ENCODE assay signal across 8 cellular contexts in genomic region chr4:118280501-118281218, GRCh38.
DNase-seq lines count a peak whose midpoint lies in the region; ATAC-seq, FAIRE-seq and TF ChIP-seq lines count a peak whose summit lies in the region.

No MANE protein-coding gene starts in this region.

- H3K9me2 ChIP-seq in DOHH2 (replicated peaks; ENCODE audit: control insufficient read depth, low read length), result no peaks in the 10 kb centered on the region
- H3K9me2 ChIP-seq in OCI-LY1 (ENCODE audit: low read depth, low read length), result no peaks in the 10 kb centered on the region

- H3K27me3 Mint-ChIP-seq in activated naive CD8-positive, alpha-beta T cell treated with anti-CD3 and anti-CD28 coated beads, Interleukin-2, amount 10 ng/mL, durations not matched to agents 7 days and 5 days, result no peaks in the 10 kb centered on the region

- H3K9me3 Mint-ChIP-seq in activated naive CD8-positive, alpha-beta T cell treated with anti-CD3 and anti-CD28 coated beads, Interleukin-2, amount 10 ng/mL, durations not matched to agents 7 days and 5 days, result no peaks in the 10 kb centered on the region

- TF ChIP-seq POLR2A in gastrocnemius medialis (IDR thresholded peaks at IDR 0.05), result no peak

- no peaks in the 10 kb centered on the region; the same call in 1 of the 2 replicates for H3K27me3 ChIP-seq in DOHH2 (ENCODE audit: control insufficient read depth, low read length)
- no peaks in the 10 kb centered on the region for H3K27me3 ChIP-seq in OCI-LY1 (ENCODE audit: insufficient read depth, low read length)
- no peaks in the 10 kb centered on the region for H3K27me3 ChIP-seq in left ventricle myocardium inferior (ENCODE audit: low read depth)
- H3K27me3 ChIP-seq in gastrocnemius medialis, result no peaks in the 10 kb centered on the region

- peak overlapping the region; percentile 98 for H3K9ac ChIP-seq in OCI-LY1 (ENCODE audit: low read length)

- H3K4me1 Mint-ChIP-seq in activated naive CD8-positive, alpha-beta T cell treated with anti-CD3 and anti-CD28 coated beads, Interleukin-2, amount 10 ng/mL, durations not matched to agents 7 days and 5 days, result peaks cover 28% of the 10 kb centered on the region

- H3K4me3 ChIP-seq in DOHH2 (ENCODE audit: low read length), result peak overlapping the region; percentile 81
- peak overlapping the region; percentile 96 for H3K4me3 ChIP-seq in OCI-LY1 (ENCODE audit: low read depth, low read length, poor library complexity, severe bottlenecking)
- peak overlapping the region; percentile 74 for H3K4me3 ChIP-seq in left ventricle myocardium inferior
- peak overlapping the region in 1 of 4 donors; percentile 88 for H3K4me3 ChIP-seq in gastrocnemius medialis

- H3K27ac ChIP-seq in DOHH2 (ENCODE audit: low read depth, low read length) (peak overlapping the region; percentile 90), OCI-LY1 (ENCODE audit: low read depth, low read length, poor library complexity, severe bottlenecking) (peak overlapping the region; percentile 84), left ventricle myocardium inferior (replicated peaks) (no peak overlapping the region), gastrocnemius medialis (peak overlapping the region in 3 of 4 donors; percentile 17 to 97 (median 39))

- H3K4me1 ChIP-seq in DOHH2 (ENCODE audit: control insufficient read depth, low read length) (peaks cover 65% of the 10 kb centered on the region), OCI-LY1 (ENCODE audit: insufficient read depth, low read length, severe bottlenecking) (peaks cover 60% of the 10 kb centered on the region), left ventricle myocardium inferior (peaks cover 47% of the 10 kb centered on the region), gastrocnemius medialis (peaks cover 23 to 26% of the 10 kb centered on the region in 2 donors)

- intact Hi-C loops in left ventricle myocardium inferior (cut with micrococcal nuclease) (no loop called here), gastrocnemius medialis (cut with DNase I; ENCODE audit: low total_unique reads) (loop anchor here (1.0 kb wide), 1 partner anchor 73 kb away; the partner anchor contains the start of gene PRSS12)

- no peaks in the 10 kb centered on the region for H3K9me3 ChIP-seq in DOHH2 (ENCODE audit: control insufficient read depth, insufficient read depth, low read length)
- H3K9me3 ChIP-seq in OCI-LY1 (ENCODE audit: low read length), result no peaks in the 10 kb centered on the region
- H3K9me3 ChIP-seq in left ventricle myocardium inferior (replicated peaks), result no peaks in the 10 kb centered on the region
- H3K9me3 ChIP-seq in gastrocnemius medialis, result no peaks in the 10 kb centered on the region

- FAIRE-seq in HTR-8/SVneo (lab: Jason Lieb, UNC), result no peak

- no peak overlapping the region for H2AFZ ChIP-seq in OCI-LY1 (ENCODE audit: low read length)

- ATAC-seq in GM19452 (IDR thresholded peaks at IDR 0.05; ENCODE audit: unreplicated experiment), result peak; percentile 17
- no peak for ATAC-seq in activated naive CD8-positive, alpha-beta T cell treated with anti-CD3 and anti-CD28 coated beads, Interleukin-2, amount 10 ng/mL, durations not matched to agents 7 days and 5 days (ENCODE audit: low read depth)
- ATAC-seq in gastrocnemius medialis, result peak in 1 of 2 donors; percentile 26
- no peak for ATAC-seq in HG03108 (IDR thresholded peaks at IDR 0.05; ENCODE audit: unreplicated experiment)

- DNase-seq in HTR-8/SVneo (ENCODE audit: insufficient read length, low spot score) (peak; percentile 31), left ventricle myocardium inferior (no peak), gastrocnemius medialis (peak in 1 of 2 donors; percentile 27)
- no peak for DNase-seq in activated naive CD8-positive, alpha-beta T cell treated with anti-CD3 and anti-CD28 coated beads, Interleukin-2, amount 10 ng/mL, durations not matched to agents 7 days and 5 days

- 0 out of 2 replicates have a peak, but pooled peaks cover 9% of the 10 kb centered on the region for H4K20me1 ChIP-seq in DOHH2 (ENCODE audit: control insufficient read depth, insufficient read depth, low read depth, low read length)
- no peaks in the 10 kb centered on the region for H4K20me1 ChIP-seq in OCI-LY1 (ENCODE audit: insufficient read depth, low read length)

- peak overlapping the region; percentile 91 for H3K4me3 Mint-ChIP-seq in activated naive CD8-positive, alpha-beta T cell treated with anti-CD3 and anti-CD28 coated beads, Interleukin-2, amount 10 ng/mL, durations not matched to agents 7 days and 5 days

- in situ Hi-C loops in gastrocnemius medialis (cut with MboI; ENCODE audit: low sequenced_read_pairs in 4 of 4), result loop anchor here in 2 of 4 donors (25.0 kb wide), 1 partner anchor 407 kb away; the partner anchor contains the start of gene METTL14 (in 2 of the 2)

- H3K4me2 ChIP-seq in DOHH2 (ENCODE audit: low read length) (peak overlapping the region; percentile 73), OCI-LY1 (ENCODE audit: low read length) (peak overlapping the region; percentile 90)

- POLR2A ChIA-PET in activated naive CD8-positive, alpha-beta T cell treated with anti-CD3 and anti-CD28 coated beads, Interleukin-2, amount 10 ng/mL, durations not matched to agents 7 days and 5 days (lab: Charles Lee), result no interaction called here

- peaks cover 65% of the 10 kb centered on the region for H3F3A ChIP-seq in DOHH2 (ENCODE audit: control insufficient read depth, insufficient read depth)
- H3F3A ChIP-seq in OCI-LY1 (ENCODE audit: insufficient read depth, low read length), result peaks cover 22% of the 10 kb centered on the region

- H3K36me3 ChIP-seq in DOHH2 (ENCODE audit: control insufficient read depth, low read length) (peaks cover 36% of the 10 kb centered on the region), OCI-LY1 (ENCODE audit: insufficient read depth, low read length) (peaks cover 43% of the 10 kb centered on the region), left ventricle myocardium inferior (no peaks in the 10 kb centered on the region), gastrocnemius medialis (peaks cover 0 to 9% of the 10 kb centered on the region in 2 donors)

- TF ChIP-seq CTCF in DOHH2 (IDR thresholded peaks at IDR 0.05; ENCODE audit: low read depth, low read length, poor library complexity, severe bottlenecking) (peak; percentile 73), OCI-LY1 (IDR thresholded peaks at IDR 0.05; ENCODE audit: low read length) (peak; percentile 63), left ventricle myocardium inferior (IDR thresholded peaks at IDR 0.05; ENCODE audit: borderline replicate concordance) (peak; percentile 64), gastrocnemius medialis (IDR thresholded peaks at IDR 0.05 in 4 of 5, conservative IDR thresholded peaks at IDR 0.05 in 1 of 5) (peak in 2 of 5 experiments; percentile 26 to 34)

- H3K79me2 ChIP-seq in DOHH2 (ENCODE audit: control insufficient read depth, low read length) (peaks cover 28% of the 10 kb centered on the region), OCI-LY1 (ENCODE audit: insufficient read depth, low read length) (peaks cover 13% of the 10 kb centered on the region)

- H3K27ac Mint-ChIP-seq in activated naive CD8-positive, alpha-beta T cell treated with anti-CD3 and anti-CD28 coated beads, Interleukin-2, amount 10 ng/mL, durations not matched to agents 7 days and 5 days, result peak overlapping the region; percentile 59

- peaks cover 26% of the 10 kb centered on the region for H3K36me3 Mint-ChIP-seq in activated naive CD8-positive, alpha-beta T cell treated with anti-CD3 and anti-CD28 coated beads, Interleukin-2, amount 10 ng/mL, durations not matched to agents 7 days and 5 days
